In the genomic region with DNA sequence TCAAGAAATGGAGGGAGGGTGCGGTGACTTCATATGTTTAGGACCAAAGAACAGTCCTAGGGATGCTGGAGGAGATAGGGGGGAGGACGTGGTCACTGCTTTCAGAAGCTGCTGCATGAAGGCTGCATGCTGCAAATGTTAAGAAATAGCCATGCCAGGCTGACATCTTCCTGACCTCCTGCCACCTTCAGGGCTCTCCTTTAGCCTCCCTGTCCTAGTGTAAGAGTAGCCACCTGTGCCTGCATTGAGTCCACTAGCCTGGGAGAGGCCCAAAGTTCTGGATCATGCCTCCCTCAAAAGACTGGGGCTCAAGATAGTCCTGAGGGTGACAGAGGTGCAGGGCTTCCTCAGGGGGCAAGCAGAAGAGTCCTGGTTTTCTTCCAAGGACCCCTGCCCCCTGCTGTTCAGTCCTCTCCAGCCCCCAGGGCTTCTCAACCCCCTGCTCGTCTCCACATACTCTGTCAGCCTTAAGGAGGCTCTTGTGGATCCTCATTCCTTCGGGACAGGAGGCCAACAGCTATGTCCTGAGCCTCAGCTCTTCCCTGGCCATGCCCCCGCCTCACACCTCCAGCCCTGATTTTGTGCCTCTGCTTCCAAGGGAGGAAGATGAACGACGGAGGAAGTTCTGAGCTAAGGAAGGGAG, we compare ENCODE assay signal across 26 cellular contexts.
"Had no signal": no experiment of that assay in that cellular context is flagged by ENCODE, and none has a peak within 500 bp of the region (broad histone marks: within the 10 kb centered on the region; RNA-seq: fewer than 3 reads in every experiment).

No MANE protein-coding gene starts in this region.

- H3K27ac Mint-ChIP-seq: activated naive CD4-positive, alpha-beta T cell treated with anti-CD3 and anti-CD28 coated beads, Interleukin-2, amount 10 ng/mL, durations not matched to agents 7 days and 5 days; activated naive CD8-positive, alpha-beta T cell treated with anti-CD3 and anti-CD28 coated beads, Interleukin-2, amount 50 U/mL, for 24 hours; memory B cell; natural killer cell; T-helper 2 cell treated with Interferon-gamma antibody and Interleukin-4, amounts not matched to agents 5 μg/mL and 100 μg/mL, for 36 hours had no signal

- DNase-seq: activated CD4-positive, alpha-beta T cell treated with anti-CD3 and anti-CD28 coated beads for 4 hours; activated CD4-positive, alpha-beta T cell treated with anti-CD3 and anti-CD28 coated beads, Interleukin-2, amount 50 U/mL, for 48 hours; activated CD4-positive, CD25-positive, alpha-beta regulatory T cell; activated CD8-positive, alpha-beta memory T cell treated with anti-CD3 and anti-CD28 coated beads for 24 hours; activated gamma-delta T cell; activated naive CD4-positive, alpha-beta T cell treated with anti-CD3 and anti-CD28 coated beads, Interleukin-2, amount 10 ng/mL, durations not matched to agents 7 days and 5 days; activated naive CD8-positive, alpha-beta T cell treated with anti-CD3 and anti-CD28 coated beads, Interleukin-2, amount 50 U/mL, for 24 hours; amygdala; central memory CD4-positive, alpha-beta T cell; dermis blood vessel endothelial cell; effector CD4-positive, alpha-beta T cell; left colon; natural killer cell; stimulated activated CD4-positive, alpha-beta T cell treated with anti-CD3 and anti-CD28 coated beads, Interleukin-12 subunit alpha, Interleukin-12 subunit beta, amount 100 ng/mL, for 4 hours; stimulated activated CD4-positive, alpha-beta T cell treated with anti-CD3 and anti-CD28 coated beads, Interleukin-4, amount 100 ng/mL, for 1 hour; stimulated activated naive CD8-positive, alpha-beta T cell treated with anti-CD3 and anti-CD28 coated beads, Interleukin-15, Interleukin-2, amounts not matched to agents 100 U/mL and 50 U/mL, for 24 hours; T-helper 1 cell; trophoblast cell had no signal

- H3K36me3 Mint-ChIP-seq: activated naive CD4-positive, alpha-beta T cell treated with anti-CD3 and anti-CD28 coated beads, Interleukin-2, amount 10 ng/mL, durations not matched to agents 7 days and 5 days; memory B cell; natural killer cell had no signal

- H3K27me3 ChIP-seq: right lobe of liver had no signal

- H3K27ac ChIP-seq: epithelial cell of prostate, neutrophil, right lobe of liver, skin epidermis, thoracic aorta had no signal

- ATAC-seq: activated naive CD8-positive, alpha-beta T cell treated with anti-CD3 and anti-CD28 coated beads, Interleukin-2, amount 50 U/mL, for 24 hours; left colon; natural killer cell; right lobe of liver; stimulated activated naive CD8-positive, alpha-beta T cell treated with anti-CD3 and anti-CD28 coated beads, Interleukin-15, Interleukin-2, amounts not matched to agents 100 U/mL and 50 U/mL, for 24 hours had no signal

- H3K9me3 ChIP-seq: neutrophil, right lobe of liver, thoracic aorta had no signal

- H3K36me3 ChIP-seq: neutrophil, right lobe of liver, thoracic aorta had no signal

- H3K4me1 ChIP-seq: right lobe of liver had no signal

- H3K9me3 Mint-ChIP-seq: activated naive CD4-positive, alpha-beta T cell treated with anti-CD3 and anti-CD28 coated beads, Interleukin-2, amount 10 ng/mL, durations not matched to agents 7 days and 5 days; activated naive CD8-positive, alpha-beta T cell treated with anti-CD3 and anti-CD28 coated beads, Interleukin-2, amount 50 U/mL, for 24 hours; memory B cell; natural killer cell; T-helper 2 cell treated with Interferon-gamma antibody and Interleukin-4, amounts not matched to agents 5 μg/mL and 100 μg/mL, for 36 hours had no signal

- H3K4me3 ChIP-seq: right lobe of liver, skin epidermis, thoracic aorta had no signal

- H3K4me3 Mint-ChIP-seq: activated naive CD4-positive, alpha-beta T cell treated with anti-CD3 and anti-CD28 coated beads, Interleukin-2, amount 10 ng/mL, durations not matched to agents 7 days and 5 days; activated naive CD8-positive, alpha-beta T cell treated with anti-CD3 and anti-CD28 coated beads, Interleukin-2, amount 50 U/mL, for 24 hours; memory B cell; natural killer cell; T-helper 2 cell treated with Interferon-gamma antibody and Interleukin-4, amounts not matched to agents 5 μg/mL and 100 μg/mL, for 36 hours had no signal

- FAIRE-seq: frontal cortex had no signal

- H3K4me1 Mint-ChIP-seq: activated naive CD4-positive, alpha-beta T cell treated with anti-CD3 and anti-CD28 coated beads, Interleukin-2, amount 10 ng/mL, durations not matched to agents 7 days and 5 days; activated naive CD8-positive, alpha-beta T cell treated with anti-CD3 and anti-CD28 coated beads, Interleukin-2, amount 50 U/mL, for 24 hours; natural killer cell had no signal
